Comparison of ENCODE assay signal across 13 cellular contexts in genomic region chr17:59623151-59623550, GRCh38. TPM values are rescaled to one million over a fixed set of nuclear protein-coding genes. Genes with fewer than 3 reads are reported as not detected.
DNase-seq lines count a peak whose midpoint lies in the region; ATAC-seq and TF ChIP-seq lines count a peak whose summit lies in the region.
"Had no signal": no experiment of that assay in that cellular context is flagged by ENCODE, and none has a peak within 500 bp of the region (broad histone marks: within the 10 kb centered on the region; RNA-seq: fewer than 3 reads in every experiment).

No MANE protein-coding gene starts in this region.

- POLR2A ChIA-PET in T-cell (lab: Charles Lee) = no interaction called here

- H3K36me3 ChIP-seq in spleen = no peaks in the 10 kb centered on the region

- peak overlapping the region in 7 of 8 donors; percentile 9 to 99 (median 97) for H3K27ac ChIP-seq in spleen

- ATAC-seq in activated CD8-positive, alpha-beta memory T cell treated with anti-CD3 and anti-CD28 coated beads, Interleukin-2, amount 10 ng/mL, durations not matched to agents 7 days and 5 days = no peak
- no peak for ATAC-seq in T-cell (replicated peaks in 1 of 4)
- no peak for ATAC-seq in HG03045 (IDR thresholded peaks at IDR 0.05; ENCODE audit: unreplicated experiment)

- CTCF ChIA-PET in activated CD8-positive, alpha-beta memory T cell treated with anti-CD3 and anti-CD28 coated beads, Interleukin-2, amount 10 ng/mL, durations not matched to agents 7 days and 5 days (lab: Charles Lee) = interaction anchor here (0.6 kb wide), 1 partner anchor 147 kb away, joined by 3 read pairs; no protein-coding TSS in a partner anchor
- CTCF ChIA-PET in T-cell (lab: Charles Lee) = no interaction called here

- no peaks in the 10 kb centered on the region for H3K9me3 Mint-ChIP-seq in activated CD8-positive, alpha-beta memory T cell treated with anti-CD3 and anti-CD28 coated beads, Interleukin-2, amount 10 ng/mL, durations not matched to agents 7 days and 5 days (ENCODE audit: low read depth)
- no peaks in the 10 kb centered on the region for H3K9me3 Mint-ChIP-seq in T-cell

- H3K36me3 Mint-ChIP-seq in activated CD8-positive, alpha-beta memory T cell treated with anti-CD3 and anti-CD28 coated beads, Interleukin-2, amount 10 ng/mL, durations not matched to agents 7 days and 5 days = peaks cover 27% of the 10 kb centered on the region
- peaks cover 6% of the 10 kb centered on the region for H3K36me3 Mint-ChIP-seq in T-cell

- DNase-seq in activated CD8-positive, alpha-beta memory T cell treated with anti-CD3 and anti-CD28 coated beads, Interleukin-2, amount 10 ng/mL, durations not matched to agents 7 days and 5 days = no peak
- no peak for DNase-seq in activated CD8-positive, alpha-beta memory T cell treated with anti-CD3 and anti-CD28 coated beads, Interleukin-2, amount 50 U/mL, for 4 hours
- DNase-seq in T-cell = no peak
- DNase-seq in fibroblast of villous mesenchyme (ENCODE audit: low read depth) = peak; percentile 18
- DNase-seq in spleen = no peak
- no peak for DNase-seq in NCI-H2107 treated with DMSO at 0.1 percent for 48 hours (lab: John Stamatoyannopoulos, UW; ENCODE audit: unreplicated experiment)
- DNase-seq in NCI-H1048 (lab: John Stamatoyannopoulos, UW) = no peak
- DNase-seq: activated CD4-positive, alpha-beta T cell treated with anti-CD3 and anti-CD28 coated beads for 48 hours; BE2C; KG1; NCI-H774 had no signal

- peak overlapping the region; percentile 20 for H3K27ac Mint-ChIP-seq in activated CD8-positive, alpha-beta memory T cell treated with anti-CD3 and anti-CD28 coated beads, Interleukin-2, amount 10 ng/mL, durations not matched to agents 7 days and 5 days
- H3K27ac Mint-ChIP-seq in T-cell = no peak overlapping the region

- H3K27me3 ChIP-seq in spleen (replicated peaks in 1 of 7) = no peaks in the 10 kb centered on the region
- H3K27me3 ChIP-seq: BE2C had no signal

- H3K4me1 Mint-ChIP-seq in activated CD8-positive, alpha-beta memory T cell treated with anti-CD3 and anti-CD28 coated beads, Interleukin-2, amount 10 ng/mL, durations not matched to agents 7 days and 5 days = peaks cover 58% of the 10 kb centered on the region
- peaks cover 63 to 75% (median 69%) of the 10 kb centered on the region in 3 donors for H3K4me1 Mint-ChIP-seq in T-cell

- TF ChIP-seq CTCF in fibroblast of villous mesenchyme (IDR thresholded peaks at IDR 0.05; ENCODE audit: insufficient read depth, low read depth, low read length) = no peak
- TF ChIP-seq CTCF in spleen (IDR thresholded peaks at IDR 0.05 in 8 of 11, conservative IDR thresholded peaks at IDR 0.05 in 3 of 11) = no peak

- H3K4me1 ChIP-seq in spleen = peaks cover 57 to 83% (median 78%) of the 10 kb centered on the region in 6 donors

- H3K9me3 ChIP-seq in spleen = no peaks in the 10 kb centered on the region
- H3K9me3 ChIP-seq: BE2C had no signal

- H3K27me3 Mint-ChIP-seq in activated CD8-positive, alpha-beta memory T cell treated with anti-CD3 and anti-CD28 coated beads, Interleukin-2, amount 10 ng/mL, durations not matched to agents 7 days and 5 days = no peaks in the 10 kb centered on the region
- H3K27me3 Mint-ChIP-seq in T-cell = no peaks in the 10 kb centered on the region

- H3K4me3 ChIP-seq in fibroblast of villous mesenchyme (ENCODE audit: low read depth, low read length) (peak overlapping the region; percentile 98), spleen (peak overlapping the region in 2 of 8 donors; percentile 86 to 90)
- H3K4me3 ChIP-seq: lung had no signal

- no peak for TF ChIP-seq POLR2A in spleen (IDR thresholded peaks at IDR 0.05)

- H3K4me3 Mint-ChIP-seq in activated CD8-positive, alpha-beta memory T cell treated with anti-CD3 and anti-CD28 coated beads, Interleukin-2, amount 10 ng/mL, durations not matched to agents 7 days and 5 days = peak overlapping the region; percentile 25
- peak overlapping the region in 2 of 3 donors; percentile 50 to 83 for H3K4me3 Mint-ChIP-seq in T-cell

- intact Hi-C loops in spleen (cut with DNase I; ENCODE audit: low total_unique reads) = no loop called here

- 61 to 77% (median 68%) methylated on average over 2 of the region's 2 CpGs for WGBS in spleen, 5 donors

RNA-seq across cellular contexts. Expression of gene CLTC, which starts 3.5 kb away (rescaled TPM):
- total RNA-seq in activated CD8-positive, alpha-beta memory T cell treated with anti-CD3 and anti-CD28 coated beads, Interleukin-2, amount 10 ng/mL, durations not matched to agents 7 days and 5 days = 100 to 1,000 TPM; 126 to 162 TPM
- total RNA-seq in T-cell (10 to 100 TPM; 70.3 to 98.7 (median 85.3) TPM), fibroblast of villous mesenchyme (555 and 613 TPM in 2 replicates), spleen (100 to 1,000 TPM; 189 to 289 (median 256) TPM)
- 10 to 100 TPM; 47.8 to 73.9 (median 70.1) TPM for polyA plus RNA-seq in spleen

RNA-seq across cellular contexts. Expression of gene DHX40, which starts 57.7 kb away (rescaled TPM):
- total RNA-seq in activated CD8-positive, alpha-beta memory T cell treated with anti-CD3 and anti-CD28 coated beads, Interleukin-2, amount 10 ng/mL, durations not matched to agents 7 days and 5 days = 10 to 100 TPM; 17.1 to 18.0 TPM
- 10 to 100 TPM; 21.3 to 50.8 (median 24.9) TPM for total RNA-seq in T-cell
- total RNA-seq in fibroblast of villous mesenchyme = 44.1 and 66.9 TPM in 2 replicates
- 10 to 100 TPM; 22.0 to 33.5 (median 28.1) TPM for total RNA-seq in spleen
- 10 to 100 TPM in 1 of 3 donors, 1 to 10 TPM in 2; 9.3 to 10.8 (median 9.4) TPM for polyA plus RNA-seq in spleen
